Comparison of ENCODE assay signal across 28 cellular contexts in the genomic region with DNA sequence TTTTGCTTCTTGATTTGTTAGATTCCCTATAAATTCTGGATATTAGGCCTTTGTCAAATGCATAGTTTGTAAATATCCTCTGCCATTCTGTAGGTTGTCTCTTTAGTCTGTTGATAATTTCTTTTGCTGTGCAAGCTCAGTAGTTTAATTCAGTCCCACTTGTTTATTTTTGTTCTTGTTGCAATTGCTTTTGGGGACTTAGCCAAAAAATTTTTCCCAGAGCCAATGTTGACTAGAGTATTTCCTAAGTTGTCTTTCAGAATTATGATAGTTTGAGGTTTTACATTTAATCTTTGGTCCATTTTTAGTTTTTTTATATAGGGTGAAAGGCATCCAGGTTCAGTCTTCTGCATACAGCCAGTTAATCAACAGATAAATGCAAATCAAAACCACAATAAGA.
"Had no signal": no experiment of that assay in that cellular context is flagged by ENCODE, and none has a peak within 500 bp of the region (broad histone marks: within the 10 kb centered on the region; RNA-seq: fewer than 3 reads in every experiment).

No MANE protein-coding gene starts in this region.

- H3K4me3 ChIP-seq: neural progenitor cell, ovary, psoas muscle, right lobe of liver, sigmoid colon, stomach, thoracic aorta, thyroid gland, tibial nerve, upper lobe of left lung, vagina had no signal

- H3K27ac Mint-ChIP-seq: natural killer cell; nephron; neural progenitor cell; progenitor cell of endocrine pancreas; stimulated activated effector memory CD8-positive, alpha-beta T cell treated with anti-CD3 and anti-CD28 coated beads, Interleukin-12 subunit alpha, Interleukin-12 subunit beta, amount 100 ng/mL, for 72 hours; stimulated activated naive B cell treated with anti-CD40 and anti-IgM and Interleukin-4, amounts not matched to agents 10 μg/mL and 1 μg/mL and 100 μg/mL, for 72 hours; stimulated activated naive CD8-positive, alpha-beta T cell treated with anti-CD3 and anti-CD28 coated beads, Interleukin-15, Interleukin-2, amounts not matched to agents 100 ng/mL and 50 ng/mL, for 24 hours had no signal

- ATAC-seq: natural killer cell; psoas muscle; right cardiac atrium; right lobe of liver; stimulated activated effector memory CD8-positive, alpha-beta T cell treated with anti-CD3 and anti-CD28 coated beads, Interleukin-12 subunit alpha, Interleukin-12 subunit beta, amount 100 ng/mL, for 72 hours; stimulated activated naive B cell treated with anti-CD40 and anti-IgM and Interleukin-4, amounts not matched to agents 10 μg/mL and 1 μg/mL and 100 μg/mL, for 72 hours had no signal

- H3K36me3 Mint-ChIP-seq: stimulated activated effector memory CD8-positive, alpha-beta T cell treated with anti-CD3 and anti-CD28 coated beads, Interleukin-12 subunit alpha, Interleukin-12 subunit beta, amount 100 ng/mL, for 72 hours; stimulated activated naive B cell treated with anti-CD40 and anti-IgM and Interleukin-4, amounts not matched to agents 10 μg/mL and 1 μg/mL and 100 μg/mL, for 72 hours had no signal

- H3K4me1 ChIP-seq: neural progenitor cell, parathyroid adenoma, thyroid gland, tibial nerve, upper lobe of left lung had no signal

- H3K27me3 ChIP-seq: neural progenitor cell, ovary, right lobe of liver, sigmoid colon, stomach, thyroid gland, tibial nerve, upper lobe of left lung, vagina had no signal

- H3K36me3 ChIP-seq: neural progenitor cell, ovary, right lobe of liver, sigmoid colon, stomach, thoracic aorta, thyroid gland, tibial nerve, upper lobe of left lung, vagina had no signal

- H3K27ac ChIP-seq: neural progenitor cell, ovary, parathyroid adenoma, psoas muscle, right lobe of liver, sigmoid colon, stomach, thoracic aorta, thyroid gland, tibial nerve, upper lobe of left lung, vagina had no signal

- H3K4me3 Mint-ChIP-seq: natural killer cell; nephron; neural progenitor cell; stimulated activated effector memory CD8-positive, alpha-beta T cell treated with anti-CD3 and anti-CD28 coated beads, Interleukin-12 subunit alpha, Interleukin-12 subunit beta, amount 100 ng/mL, for 72 hours; stimulated activated naive B cell treated with anti-CD40 and anti-IgM and Interleukin-4, amounts not matched to agents 10 μg/mL and 1 μg/mL and 100 μg/mL, for 72 hours; stimulated activated naive CD8-positive, alpha-beta T cell treated with anti-CD3 and anti-CD28 coated beads, Interleukin-15, Interleukin-2, amounts not matched to agents 100 ng/mL and 50 ng/mL, for 24 hours had no signal

- H3K4me1 Mint-ChIP-seq: natural killer cell; neural progenitor cell; stimulated activated effector memory CD8-positive, alpha-beta T cell treated with anti-CD3 and anti-CD28 coated beads, Interleukin-12 subunit alpha, Interleukin-12 subunit beta, amount 100 ng/mL, for 72 hours; stimulated activated naive B cell treated with anti-CD40 and anti-IgM and Interleukin-4, amounts not matched to agents 10 μg/mL and 1 μg/mL and 100 μg/mL, for 72 hours had no signal

- H3K27me3 Mint-ChIP-seq: progenitor cell of endocrine pancreas; stimulated activated naive B cell treated with anti-CD40 and anti-IgM and Interleukin-4, amounts not matched to agents 10 μg/mL and 1 μg/mL and 100 μg/mL, for 72 hours; stimulated activated naive CD8-positive, alpha-beta T cell treated with anti-CD3 and anti-CD28 coated beads, Interleukin-15, Interleukin-2, amounts not matched to agents 100 ng/mL and 50 ng/mL, for 24 hours had no signal

- H3K9me3 Mint-ChIP-seq: neural progenitor cell had no signal

- DNase-seq: natural killer cell; occipital lobe; ovary; posterior cingulate gyrus; psoas muscle; right cardiac atrium; right lobe of liver; sigmoid colon; small intestine; stimulated activated CD4-positive, alpha-beta T cell treated with anti-CD3 and anti-CD28 coated beads, Interleukin-15, amount 100 ng/mL, for 24 hours; stimulated activated CD4-positive, alpha-beta T cell treated with anti-CD3 and anti-CD28 coated beads, Interleukin-2, amount 100 ng/mL, for 24 hours; stimulated activated CD4-positive, alpha-beta T cell treated with anti-CD3 and anti-CD28 coated beads, Interleukin-2, amount 100 ng/mL, for 48 hours; stimulated activated CD4-positive, alpha-beta T cell treated with anti-CD3 and anti-CD28 coated beads, Interleukin-4, amount 100 ng/mL, for 24 hours; stimulated activated naive B cell treated with anti-CD40 and anti-IgM and Interleukin-4, amounts not matched to agents 10 μg/mL and 1 μg/mL and 100 μg/mL, for 72 hours; stimulated activated naive CD4-positive, alpha-beta T cell treated with Interleukin-2 at 50 U/mL for 16 hours; stomach; thyroid gland; trophoblast cell; upper lobe of left lung had no signal

- H3K9me3 ChIP-seq: ovary, psoas muscle, right lobe of liver, sigmoid colon, thyroid gland, upper lobe of left lung, vagina had no signal
